ENCODE assay signal across 20 cellular contexts in genomic region chr7:123615344-123615743, GRCh38. TPM values are rescaled to one million over a fixed set of nuclear protein-coding genes. Genes with fewer than 3 reads are reported as not detected.
DNase-seq lines count a peak whose midpoint lies in the region; ATAC-seq, FAIRE-seq and TF ChIP-seq lines count a peak whose summit lies in the region.
"Had no signal": no experiment of that assay in that cellular context is flagged by ENCODE, and none has a peak within 500 bp of the region (broad histone marks: within the 10 kb centered on the region; RNA-seq: fewer than 3 reads in every experiment).

No MANE protein-coding gene starts in this region.

- no peak overlapping the region for H3K4me3 ChIP-seq in left ventricle myocardium inferior
- H3K4me3 ChIP-seq in heart right ventricle, result no peak overlapping the region
- no peak overlapping the region for H3K4me3 ChIP-seq in K562
- H3K4me3 ChIP-seq in hepatocyte, result no peak overlapping the region
- H3K4me3 ChIP-seq in smooth muscle cell, result no peak overlapping the region
- H3K4me3 ChIP-seq in testis, result no peak overlapping the region
- H3K4me3 ChIP-seq: thoracic aorta had no signal

- H3K9ac ChIP-seq in K562 (ENCODE audit: insufficient read depth in 1 of 2, low read depth in 2 of 2, low read length in 2 of 2), result no peak overlapping the region
- no peak overlapping the region for H3K9ac ChIP-seq in smooth muscle cell (ENCODE audit: low read depth)

- H3K4me1 ChIP-seq in left ventricle myocardium inferior (peaks cover 33% of the 10 kb centered on the region), heart right ventricle (peaks cover 0 to 26% (median 0%) of the 10 kb centered on the region in 9 donors), K562 (replicated peaks in 1 of 2; ENCODE audit: control insufficient read depth in 2 of 2, insufficient read depth in 2 of 2, low read length in 2 of 2) (no peaks in the 10 kb centered on the region; a peak in 1 of 5 replicates), hepatocyte (ENCODE audit: insufficient read depth) (peaks cover 9% of the 10 kb centered on the region), smooth muscle cell (ENCODE audit: low read depth) (peaks cover 19% of the 10 kb centered on the region), testis (no peaks in the 10 kb centered on the region)

- in situ Hi-C loops in K562 (cut with MboI), result no loop called here

- H2AFZ ChIP-seq in K562 (ENCODE audit: low read depth, low read length), result 0 out of 2 replicates have a peak overlapping the region, but pooled peaks have one; percentile 11
- no peak overlapping the region for H2AFZ ChIP-seq in hepatocyte
- no peak overlapping the region for H2AFZ ChIP-seq in smooth muscle cell (ENCODE audit: low read depth)

- no peak for FAIRE-seq in K562 (lab: Jason Lieb, UNC)
- FAIRE-seq: frontal cortex, GM12891, keratinocyte had no signal

- H3K36me3 ChIP-seq in left ventricle myocardium inferior (no peaks in the 10 kb centered on the region), heart right ventricle (no peaks in the 10 kb centered on the region), K562 (ENCODE audit: control insufficient read depth, insufficient read depth, low read length) (no peaks in the 10 kb centered on the region), hepatocyte (replicated peaks; ENCODE audit: insufficient read depth, low read depth) (no peaks in the 10 kb centered on the region), smooth muscle cell (ENCODE audit: low read depth) (no peaks in the 10 kb centered on the region), testis (ENCODE audit: low read depth, missing control alignments) (no peaks in the 10 kb centered on the region)
- H3K36me3 ChIP-seq: thoracic aorta had no signal

- TF ChIP-seq CTCF in left ventricle myocardium inferior (IDR thresholded peaks at IDR 0.05; ENCODE audit: borderline replicate concordance), result no peak
- no peak for TF ChIP-seq CTCF in heart right ventricle (IDR thresholded peaks at IDR 0.05)
- no peak for TF ChIP-seq CTCF in K562 (IDR thresholded peaks at IDR 0.05 in 2 of 3, conservative IDR thresholded peaks at IDR 0.05 in 1 of 3; ENCODE audit: insufficient read depth in 2 of 3, low read depth in 1 of 3, low read length in 3 of 3)
- no peak for TF ChIP-seq CTCF in hepatocyte (IDR thresholded peaks at IDR 0.05; ENCODE audit: poor library complexity)
- no peak for TF ChIP-seq CTCF in smooth muscle cell (IDR thresholded peaks at IDR 0.05; ENCODE audit: borderline replicate concordance, insufficient read depth, poor library complexity, severe bottlenecking)
- TF ChIP-seq CTCF in testis (IDR thresholded peaks at IDR 0.05), result no peak

- no peaks in the 10 kb centered on the region for H3K79me2 ChIP-seq in K562 (ENCODE audit: control insufficient read depth, insufficient read depth, low read length)
- no peaks in the 10 kb centered on the region for H3K79me2 ChIP-seq in hepatocyte
- H3K79me2 ChIP-seq in smooth muscle cell (ENCODE audit: low read depth), result no peaks in the 10 kb centered on the region

- no TSS peak for BruUV-seq in K562 (replicated peaks; lab: Mats Ljungman, UMichigan)

- H3K9me3 ChIP-seq in left ventricle myocardium inferior (replicated peaks) (no peaks in the 10 kb centered on the region), heart right ventricle (no peaks in the 10 kb centered on the region), K562 (replicated peaks; ENCODE audit: control insufficient read depth, insufficient read depth, low read depth, low read length) (no peaks in the 10 kb centered on the region), hepatocyte (ENCODE audit: low read depth) (no peaks in the 10 kb centered on the region), smooth muscle cell (replicated peaks; ENCODE audit: low read depth) (no peaks in the 10 kb centered on the region), testis (no peaks in the 10 kb centered on the region)
- H3K9me3 ChIP-seq: thoracic aorta had no signal

- no peaks in the 10 kb centered on the region for H3K27me3 ChIP-seq in left ventricle myocardium inferior (ENCODE audit: low read depth)
- H3K27me3 ChIP-seq in heart right ventricle, result no peaks in the 10 kb centered on the region
- peaks cover 0 to 4% of the 10 kb centered on the region in 2 experiments; a peak in 1 of 5 replicates for H3K27me3 ChIP-seq in K562 (ENCODE audit: control insufficient read depth in 2 of 2, insufficient read depth in 2 of 2, low read length in 2 of 2)
- H3K27me3 ChIP-seq in hepatocyte, result no peaks in the 10 kb centered on the region
- no peaks in the 10 kb centered on the region for H3K27me3 ChIP-seq in smooth muscle cell (ENCODE audit: low read depth)
- no peaks in the 10 kb centered on the region for H3K27me3 ChIP-seq in testis

- no peaks in the 10 kb centered on the region for H3F3A ChIP-seq in smooth muscle cell (ENCODE audit: low read depth)

- H4K20me1 ChIP-seq in K562 (replicated peaks; ENCODE audit: control insufficient read depth, insufficient read depth, low read length) (no peaks in the 10 kb centered on the region), hepatocyte (ENCODE audit: insufficient read depth, poor library complexity, severe bottlenecking) (no peaks in the 10 kb centered on the region), smooth muscle cell (ENCODE audit: low read depth) (no peaks in the 10 kb centered on the region)

- 46 to 48% methylated on average over 2 of the region's 2 CpGs for WGBS in heart right ventricle, 2 donors
- 4% methylated on average over 2 of the region's 2 CpGs for WGBS in K562 (ENCODE audit: insufficient coverage, low coverage, missing lambda C conversion rate)
- 10% methylated on average over 2 of the region's 2 CpGs for WGBS in hepatocyte (ENCODE audit: low lambda C conversion rate, missing lambda C conversion rate)
- WGBS in smooth muscle cell (ENCODE audit: low lambda C conversion rate), result 4% methylated on average over 2 of the region's 2 CpGs
- WGBS in testis, 2 donors, result 46 to 49% methylated on average over 2 of the region's 2 CpGs

- TF ChIP-seq RAD21 in K562 (CRISPR knock-in tag; conservative IDR thresholded peaks at IDR 0.05 in 1 of 2, IDR thresholded peaks at IDR 0.05 in 1 of 2), result no peak

- POLR2A ChIA-PET in K562 (lab: Yijun Ruan, JAX), result interaction anchor here (0.6 to 1.7 kb wide), 2 partner anchors 9 kb away, joined by 4 read pairs; no protein-coding TSS in a partner anchor

- no peak for TF ChIP-seq POLR2A in K562 (conservative IDR thresholded peaks at IDR 0.05)
- no peak for TF ChIP-seq POLR2A in testis (IDR thresholded peaks at IDR 0.05)

- no peaks in the 10 kb centered on the region for H3K9me1 ChIP-seq in K562 (ENCODE audit: control insufficient read depth, insufficient read depth, low read length)

- CTCF ChIA-PET in K562 (lab: Yijun Ruan, JAX; ENCODE audit: low intra/inter-chr PET ratio), result no interaction called here

- TF ChIP-seq EP300 in K562 (IDR thresholded peaks at IDR 0.05; ENCODE audit: low read length), result no peak

- intact Hi-C loops in left ventricle myocardium inferior (cut with micrococcal nuclease) (no loop called here), heart right ventricle (cut with DNase I) (no loop called here), K562 (cut with micrococcal nuclease) (no loop called here), testis (cut with DNase I; ENCODE audit: low total_unique reads) (no loop called here)

- H3K4me2 ChIP-seq in K562 (ENCODE audit: insufficient read depth, low read length) (no peak overlapping the region), hepatocyte (peak overlapping the region; percentile 28), smooth muscle cell (peak overlapping the region; percentile 74)

- no peaks in the 10 kb centered on the region for H3K9me2 ChIP-seq in hepatocyte (replicated peaks; ENCODE audit: insufficient read depth)

- DNase-seq in left ventricle myocardium inferior (no peak), heart right ventricle (no peak), K562 (ENCODE audit: extremely low read depth in 1 of 4, low spot score in 3 of 4) (no peak), hepatocyte (ENCODE audit: low spot score) (peak; percentile 57), smooth muscle cell (lab: John Stamatoyannopoulos, UW; ENCODE audit: unreplicated experiment) (no peak), testis (no peak)
- DNase-seq: 8988T; activated CD4-positive, alpha-beta T cell treated with anti-CD3 and anti-CD28 coated beads, Interleukin-2, amount 50 U/mL, for 48 hours; activated naive CD8-positive, alpha-beta T cell treated with anti-CD3 and anti-CD28 coated beads, Interleukin-2, amount 50 U/mL, for 24 hours; CD8-positive, alpha-beta memory T cell; cortex of kidney; naive B cell; NCI-H1694 treated with DMSO at 0.1 percent for 48 hours; NCI-H510A treated with DMSO at 0.1 percent for 48 hours had no signal

- H3K27ac ChIP-seq in left ventricle myocardium inferior (replicated peaks), result peak overlapping the region; percentile 20
- peak overlapping the region in 3 of 10 donors; percentile 33 to 45 (median 44) for H3K27ac ChIP-seq in heart right ventricle
- H3K27ac ChIP-seq in K562 (ENCODE audit: extremely low read depth, low read depth, low read length), result no peak overlapping the region
- H3K27ac ChIP-seq in hepatocyte, result peak overlapping the region; percentile 1
- H3K27ac ChIP-seq in smooth muscle cell (ENCODE audit: low read depth), result peak overlapping the region; percentile 25
- H3K27ac ChIP-seq in testis, result no peak overlapping the region
- H3K27ac ChIP-seq: thoracic aorta had no signal

- ATAC-seq in heart right ventricle (no peak), K562 (no peak), HG03045 (IDR thresholded peaks at IDR 0.05; ENCODE audit: unreplicated experiment) (no peak), GM21447 (IDR thresholded peaks at IDR 0.05; ENCODE audit: unreplicated experiment) (no peak)
- ATAC-seq: activated naive CD8-positive, alpha-beta T cell treated with anti-CD3 and anti-CD28 coated beads, Interleukin-2, amount 50 U/mL, for 24 hours had no signal

RNA-seq across cellular contexts. Expression of gene ASB15, which starts 13.7 kb away (rescaled TPM):
- 76.8 TPM for total RNA-seq in left ventricle myocardium inferior
- 10 to 100 TPM; 24.8 to 80.6 (median 55.8) TPM for total RNA-seq in heart right ventricle
- polyA plus RNA-seq in heart right ventricle, result 10 to 100 TPM in 1 of 2 donors, under 1 TPM in 1; 0.99 to 20.3 TPM
- not detected in 2 replicates for total RNA-seq in K562 (2011; cell fraction: chromatin; rRNA removed; ENCODE audit: low replicate concordance)
- total RNA-seq in K562 (2011; cell fraction: nucleolus; rRNA removed), result not detected in 2 replicates
- total RNA-seq in K562 (2011; cell fraction: nucleoplasm; rRNA removed), result not detected in 2 replicates
- total RNA-seq in K562 (2014; rRNA removed), result not detected in 2 replicates
- total RNA-seq in K562 (2014; rRNA removed; fragmentation: Illumina TruSeq; extraction: Trizol), result 0.03 TPM in 1 of 2 replicates, not detected in the other
- total RNA-seq in K562 (2015; rRNA removed; fragmentation: Illumina TruSeq; extraction: Trizol), result 0.04 and 0.19 TPM in 2 replicates
- total RNA-seq in K562 (2021), result 0.04 TPM in 1 of 2 replicates, not detected in the other
- polyA plus RNA-seq in K562 (2011; rRNA removed), result not detected in 2 replicates
- not detected in 2 replicates for polyA plus RNA-seq in K562 (2011; cell fraction: cytosol; rRNA removed)
- polyA plus RNA-seq in K562 (2011; cell fraction: nucleus; rRNA removed), result not detected in 2 replicates
- polyA plus RNA-seq in K562 (2012), result 0.09 and 1.3 TPM in 2 replicates
- 0.03 and 0.04 TPM in 2 replicates for polyA plus RNA-seq in K562 (2014; fragmentation: Illumina TruSeq; extraction: Trizol)
- polyA plus RNA-seq in K562 (2014; fragmentation: Nextera tagmentation; extraction: Ambion mirVana), result under 1 TPM; 0.03 to 0.14 TPM
- 0.11 and 0.12 TPM in 2 replicates for polyA plus RNA-seq in K562 (2014; rRNA removed)
- not detected in 2 replicates for polyA minus RNA-seq in K562 (2011; rRNA and poly(A)+ RNA removed)
- polyA minus RNA-seq in K562 (2011; cell fraction: cytosol; rRNA and poly(A)+ RNA removed), result not detected in 2 replicates
- polyA minus RNA-seq in K562 (2011; cell fraction: nucleus; rRNA and poly(A)+ RNA removed), result not detected in 2 replicates
- not detected in 2 replicates for total RNA-seq in hepatocyte
- polyA plus RNA-seq in hepatocyte, result 0.04 TPM in 1 of 2 replicates, not detected in the other
- total RNA-seq in smooth muscle cell, result not detected in 2 replicates
- polyA plus RNA-seq in smooth muscle cell, result 0.07 and 0.20 TPM in 2 replicates
- 1 to 10 TPM; 1.1 to 2.4 TPM for total RNA-seq in testis
- polyA plus RNA-seq in testis (ENCODE audit: insufficient read depth, low read depth, low replicate concordance), result 5.7 TPM
- total RNA-seq: CD8-positive, alpha-beta memory T cell; frontal cortex; thoracic aorta had no signal
- polyA plus RNA-seq: keratinocyte had no signal

RNA-seq across cellular contexts. Expression of gene LMOD2, which starts 40.3 kb away (rescaled TPM):
- total RNA-seq in left ventricle myocardium inferior, result 888 TPM
- total RNA-seq in heart right ventricle, result 1,000 to 10,000 TPM in 6 of 10 donors, 100 to 1,000 TPM in 4; 195 to 2,841 (median 1,290) TPM
- polyA plus RNA-seq in heart right ventricle, result 100 to 1,000 TPM; 115 to 281 TPM
- not detected in 2 replicates for total RNA-seq in K562 (2011; cell fraction: chromatin; rRNA removed; ENCODE audit: low replicate concordance)
- total RNA-seq in K562 (2011; cell fraction: nucleolus; rRNA removed), result not detected in 2 replicates
- total RNA-seq in K562 (2011; cell fraction: nucleoplasm; rRNA removed), result not detected in 2 replicates
- not detected in 2 replicates for total RNA-seq in K562 (2014; rRNA removed)
- total RNA-seq in K562 (2014; rRNA removed; fragmentation: Illumina TruSeq; extraction: Trizol), result not detected in 2 replicates
- not detected in 2 replicates for total RNA-seq in K562 (2015; rRNA removed; fragmentation: Illumina TruSeq; extraction: Trizol)
- total RNA-seq in K562 (2021), result 0.13 TPM in 1 of 2 replicates, not detected in the other
- not detected in 2 replicates for polyA plus RNA-seq in K562 (2011; rRNA removed)
- polyA plus RNA-seq in K562 (2011; cell fraction: cytosol; rRNA removed), result not detected in 2 replicates
- not detected in 2 replicates for polyA plus RNA-seq in K562 (2011; cell fraction: nucleus; rRNA removed)
- polyA plus RNA-seq in K562 (2012), result 0.08 TPM in 2 replicates
- not detected in 2 replicates for polyA plus RNA-seq in K562 (2014; fragmentation: Illumina TruSeq; extraction: Trizol)
- under 1 TPM in 1 of 2 experiments, not detected in 1; 0.04 TPM for polyA plus RNA-seq in K562 (2014; fragmentation: Nextera tagmentation; extraction: Ambion mirVana)
- polyA plus RNA-seq in K562 (2014; rRNA removed), result not detected in 2 replicates
- not detected in 2 replicates for polyA minus RNA-seq in K562 (2011; rRNA and poly(A)+ RNA removed)
- not detected in 2 replicates for polyA minus RNA-seq in K562 (2011; cell fraction: cytosol; rRNA and poly(A)+ RNA removed)
- not detected in 2 replicates for polyA minus RNA-seq in K562 (2011; cell fraction: nucleus; rRNA and poly(A)+ RNA removed)
- 0.04 TPM in 1 of 2 replicates, not detected in the other for total RNA-seq in hepatocyte
- not detected in 2 replicates for polyA plus RNA-seq in hepatocyte
- not detected in 2 replicates for total RNA-seq in smooth muscle cell
- 0.10 TPM in 1 of 2 replicates, not detected in the other for polyA plus RNA-seq in smooth muscle cell
- under 1 TPM; 0.19 to 0.39 TPM for total RNA-seq in testis
- 3.6 TPM for polyA plus RNA-seq in testis (ENCODE audit: insufficient read depth, low read depth, low replicate concordance)
- total RNA-seq: CD8-positive, alpha-beta memory T cell; frontal cortex; thoracic aorta had no signal
- polyA plus RNA-seq: CD8-positive, alpha-beta memory T cell; keratinocyte had no signal

RNA-seq across cellular contexts. Expression of gene NDUFA5, which starts 57.7 kb away (rescaled TPM):
- total RNA-seq in left ventricle myocardium inferior (378 TPM), heart right ventricle (100 to 1,000 TPM; 185 to 358 (median 281) TPM), K562 (2014; rRNA removed) (187 and 199 TPM in 2 replicates), K562 (2014; rRNA removed; fragmentation: Illumina TruSeq; extraction: Trizol) (377 and 418 TPM in 2 replicates), K562 (2015; rRNA removed; fragmentation: Illumina TruSeq; extraction: Trizol) (324 and 363 TPM in 2 replicates), K562 (2021) (244 and 267 TPM in 2 replicates), hepatocyte (94.9 and 104 TPM in 2 replicates), smooth muscle cell (75.5 and 94.9 TPM in 2 replicates), testis (10 to 100 TPM; 49.2 to 68.5 TPM)
- polyA plus RNA-seq in heart right ventricle (100 to 1,000 TPM; 123 to 491 TPM), K562 (2011; rRNA removed) (85.5 and 155 TPM in 2 replicates), K562 (2014; fragmentation: Illumina TruSeq; extraction: Trizol) (257 and 269 TPM in 2 replicates), K562 (2014; fragmentation: Nextera tagmentation; extraction: Ambion mirVana) (100 to 1,000 TPM; 669 to 677 TPM), K562 (2014; rRNA removed) (245 and 254 TPM in 2 replicates), hepatocyte (127 and 137 TPM in 2 replicates), smooth muscle cell (94.0 and 108 TPM in 2 replicates), testis (ENCODE audit: insufficient read depth, low read depth, low replicate concordance) (83.3 TPM)
- 25.5 and 92.7 TPM in 2 replicates for total RNA-seq in K562 (2011; cell fraction: chromatin; rRNA removed; ENCODE audit: low replicate concordance)
- 20.7 and 22.5 TPM in 2 replicates for total RNA-seq in K562 (2011; cell fraction: nucleolus; rRNA removed)
- total RNA-seq in K562 (2011; cell fraction: nucleoplasm; rRNA removed), result 62.4 and 97.6 TPM in 2 replicates
- 4.9 and 17.7 TPM in 2 replicates for polyA plus RNA-seq in K562 (2011; cell fraction: cytosol; rRNA removed)
- 25.9 and 32.6 TPM in 2 replicates for polyA plus RNA-seq in K562 (2011; cell fraction: nucleus; rRNA removed)
- polyA plus RNA-seq in K562 (2012), result 154 and 254 TPM in 2 replicates
- 59.6 and 72.6 TPM in 2 replicates for polyA minus RNA-seq in K562 (2011; rRNA and poly(A)+ RNA removed)
- polyA minus RNA-seq in K562 (2011; cell fraction: cytosol; rRNA and poly(A)+ RNA removed), result 41.1 and 61.1 TPM in 2 replicates
- polyA minus RNA-seq in K562 (2011; cell fraction: nucleus; rRNA and poly(A)+ RNA removed), result 65.4 and 83.4 TPM in 2 replicates

Comparison
In these comparisons a context has a peak if more than half of its experiments do, and no peak if none do; other contexts are left out.
1. H3K27ac ChIP-seq: peak in left ventricle myocardium inferior (single experiment), hepatocyte (single experiment) and smooth muscle cell (single experiment); none in K562 (single experiment) and testis (0 of 2).
2. RNA of gene ASB15, which starts 13.7 kb away (total RNA-seq): 76.8 TPM in left ventricle myocardium inferior (single experiment) and 24.8 to 80.6 TPM in heart right ventricle; 1.1 to 2.4 TPM in testis, 0.03 to 0.19 TPM in K562, not detected in hepatocyte and not detected in smooth muscle cell; every median in the first group is over 4 times any median in the second.
3. RNA of gene LMOD2, which starts 40.3 kb away (total RNA-seq): 195 to 2,841 TPM in heart right ventricle and 888 TPM in left ventricle myocardium inferior (single experiment); 0.19 to 0.39 TPM in testis, 0.13 TPM in K562, 0.04 TPM in hepatocyte and not detected in smooth muscle cell; every median in the first group is over 100 times any median in the second.